8 cellular contexts compared by ENCODE assay signal in the genomic region with DNA sequence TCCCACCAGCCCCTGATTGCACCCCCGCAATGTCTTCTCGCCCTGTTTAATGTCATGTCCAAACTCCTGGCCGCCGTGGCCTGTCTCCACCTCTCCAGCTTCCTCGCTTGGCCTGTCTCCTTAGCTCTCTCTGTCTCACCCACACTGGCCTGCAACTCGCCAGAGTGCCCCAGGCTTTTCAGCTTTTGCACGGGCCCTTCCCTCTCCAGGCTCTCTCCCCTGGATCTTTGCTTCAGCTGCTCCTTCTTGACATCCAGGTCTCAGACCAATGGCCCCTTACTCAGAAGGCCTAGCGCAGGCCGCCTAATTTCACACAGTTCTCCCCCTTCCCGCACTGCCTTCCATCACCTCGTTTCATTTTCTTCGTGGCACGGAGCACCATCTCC. TPM values are rescaled to one million over a fixed set of nuclear protein-coding genes. Genes with fewer than 3 reads are reported as not detected.
DNase-seq lines count a peak whose midpoint lies in the region; ATAC-seq, FAIRE-seq and TF ChIP-seq lines count a peak whose summit lies in the region.

No MANE protein-coding gene starts in this region.

- H3K79me2 ChIP-seq in KMS-11 (ENCODE audit: insufficient read depth, low read depth) (peaks cover 50% of the 10 kb centered on the region), K562 (ENCODE audit: control insufficient read depth, insufficient read depth, low read length) (peaks cover 25% of the 10 kb centered on the region)

- H3K9ac ChIP-seq in KMS-11 (peak overlapping the region; percentile 79), K562 (ENCODE audit: insufficient read depth in 1 of 2, low read depth in 2 of 2, low read length in 2 of 2) (peak overlapping the region; percentile 78 to 96; a peak in 3 of 4 replicates)

- WGBS in K562 (ENCODE audit: insufficient coverage, low coverage, missing lambda C conversion rate): 49% methylated on average over 13 of the region's 13 CpGs

- no peaks in the 10 kb centered on the region for H3K27me3 ChIP-seq in KMS-11 (ENCODE audit: insufficient read depth, low read depth)
- peaks cover 0 to 2% of the 10 kb centered on the region in 2 experiments; a peak in 1 of 5 replicates for H3K27me3 ChIP-seq in K562 (ENCODE audit: control insufficient read depth in 2 of 2, insufficient read depth in 2 of 2, low read length in 2 of 2)

- no peaks in the 10 kb centered on the region for H3K9me3 ChIP-seq in K562 (replicated peaks; ENCODE audit: control insufficient read depth, insufficient read depth, low read depth, low read length)

- FAIRE-seq in K562 (lab: Jason Lieb, UNC): no peak

- peaks cover 52% of the 10 kb centered on the region for H3K4me1 ChIP-seq in KMS-11 (ENCODE audit: low read depth, poor library complexity, severe bottlenecking)
- H3K4me1 ChIP-seq in K562 (replicated peaks in 1 of 2; ENCODE audit: control insufficient read depth in 2 of 2, insufficient read depth in 2 of 2, low read length in 2 of 2): peaks cover 8 to 12% of the 10 kb centered on the region in 2 experiments; a peak in 3 of 5 replicates

- no peak for TF ChIP-seq EP300 in K562 (IDR thresholded peaks at IDR 0.05; ENCODE audit: low read length)

- no peak for TF ChIP-seq POLR2A in K562 (conservative IDR thresholded peaks at IDR 0.05)

- intact Hi-C loops in K562 (cut with micrococcal nuclease): loop anchor here (5.0 kb wide), 2 partner anchors 102 to 187 kb away; a partner anchor contains a TSS

- H3K27ac ChIP-seq in KMS-11 (peak overlapping the region; percentile 37), K562 (ENCODE audit: extremely low read depth, low read depth, low read length) (no peak overlapping the region; the same call in 2 of the 3 replicates)

- in situ Hi-C loops in K562 (cut with MboI): no loop called here

- H3K4me2 ChIP-seq in KMS-11 (peak overlapping the region; percentile 91), K562 (ENCODE audit: insufficient read depth, low read length) (peak overlapping the region; percentile 93)

- H2AFZ ChIP-seq in KMS-11 (ENCODE audit: low read depth) (peak overlapping the region; percentile 98), K562 (ENCODE audit: low read depth, low read length) (peak overlapping the region; percentile 96)

- BruUV-seq in K562 (replicated peaks; lab: Mats Ljungman, UMichigan): TSS peak; percentile 92

- ATAC-seq in K562: peak; percentile 7
- ATAC-seq in stimulated activated naive CD8-positive, alpha-beta T cell treated with anti-CD3 and anti-CD28 coated beads, Interleukin-15, Interleukin-2, amounts not matched to agents 100 U/mL and 50 U/mL, for 24 hours: no peak

- DNase-seq in activated CD4-positive, alpha-beta T cell treated with anti-CD3 and anti-CD28 coated beads for 48 hours: peak; percentile 12
- DNase-seq in activated CD4-positive, alpha-beta T cell treated with anti-CD3 and anti-CD28 coated beads for 4 hours: no peak
- DNase-seq in K562 (ENCODE audit: extremely low read depth in 1 of 4, low spot score in 3 of 4) (peak in 2 of 4 experiments; percentile 32 to 35), iPS-NIHi7 (ENCODE audit: extremely low spot score) (peak; percentile 39), SKM-1 treated with dmso at 0.1 percent for 144 hours (lab: John Stamatoyannopoulos, UW; ENCODE audit: unreplicated experiment) (no peak)
- DNase-seq in stimulated activated naive CD8-positive, alpha-beta T cell treated with anti-CD3 and anti-CD28 coated beads, Interleukin-15, Interleukin-2, amounts not matched to agents 100 U/mL and 50 U/mL, for 24 hours: peak; percentile 17
- no peak for DNase-seq in activated effector memory CD4-positive, alpha-beta T cell treated with anti-CD3 and anti-CD28 coated beads, Interleukin-2, amount 50 U/mL, for 16 hours

- POLR2A ChIA-PET in K562 (lab: Yijun Ruan, JAX): interaction anchor here (0.7 to 1.6 kb wide), 7 partner anchors 12 to 852 kb away, joined by 3 to 5 read pairs (median 3); a partner anchor contains a TSS

- H3K9me1 ChIP-seq in K562 (ENCODE audit: control insufficient read depth, insufficient read depth, low read length): no peaks in the 10 kb centered on the region

- no peak for TF ChIP-seq RAD21 in K562 (CRISPR knock-in tag; conservative IDR thresholded peaks at IDR 0.05 in 1 of 2, IDR thresholded peaks at IDR 0.05 in 1 of 2)

- no peaks in the 10 kb centered on the region for H4K20me1 ChIP-seq in KMS-11 (ENCODE audit: insufficient read depth)
- H4K20me1 ChIP-seq in K562 (replicated peaks; ENCODE audit: control insufficient read depth, insufficient read depth, low read length): no peaks in the 10 kb centered on the region

- peaks cover 3% of the 10 kb centered on the region; the same call in 1 of the 2 replicates for H3K36me3 ChIP-seq in KMS-11 (ENCODE audit: insufficient read depth)
- H3K36me3 ChIP-seq in K562 (ENCODE audit: control insufficient read depth, insufficient read depth, low read length): peaks cover 21% of the 10 kb centered on the region; the same call in 2 of the 3 replicates

- CTCF ChIA-PET in K562 (lab: Yijun Ruan, JAX; ENCODE audit: low intra/inter-chr PET ratio): no interaction called here

- TF ChIP-seq CTCF in KMS-11 (conservative IDR thresholded peaks at IDR 0.05; ENCODE audit: low read depth, low read length) (no peak), K562 (IDR thresholded peaks at IDR 0.05 in 2 of 3, conservative IDR thresholded peaks at IDR 0.05 in 1 of 3; ENCODE audit: insufficient read depth in 2 of 3, low read depth in 1 of 3, low read length in 3 of 3) (no peak)

- peak overlapping the region; percentile 72 for H3K4me3 ChIP-seq in KMS-11 (IDR thresholded peaks at IDR 0.05; ENCODE audit: insufficient read depth, low read depth, low read length)
- H3K4me3 ChIP-seq in K562: peak overlapping the region; percentile 97

TF ChIP-seq in K562, 482 proteins besides CTCF, POLR2A, EP300 and RAD21:
- TF ChIP-seq KAT7 (CRISPR knock-in tag; IDR thresholded peaks at IDR 0.05; ENCODE audit: borderline replicate concordance): 0 out of 2 replicates have a peak, but pooled peaks have one; percentile 86
- TF ChIP-seq ZNF282 (CRISPR knock-in tag; IDR thresholded peaks at IDR 0.05): peak; percentile 9; the same call in 1 of the 2 replicates
- TF ChIP-seq, protein P1, sequence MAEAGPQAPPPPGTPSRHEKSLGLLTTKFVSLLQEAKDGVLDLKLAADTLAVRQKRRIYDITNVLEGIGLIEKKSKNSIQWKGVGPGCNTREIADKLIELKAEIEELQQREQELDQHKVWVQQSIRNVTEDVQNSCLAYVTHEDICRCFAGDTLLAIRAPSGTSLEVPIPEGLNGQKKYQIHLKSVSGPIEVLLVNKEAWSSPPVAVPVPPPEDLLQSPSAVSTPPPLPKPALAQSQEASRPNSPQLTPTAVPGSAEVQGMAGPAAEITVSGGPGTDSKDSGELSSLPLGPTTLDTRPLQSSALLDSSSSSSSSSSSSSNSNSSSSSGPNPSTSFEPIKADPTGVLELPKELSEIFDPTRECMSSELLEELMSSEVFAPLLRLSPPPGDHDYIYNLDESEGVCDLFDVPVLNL (CRISPR knock-in tag; IDR thresholded peaks at IDR 0.05; ENCODE audit: low read depth): no peak
- TF ChIP-seq SIN3A (IDR thresholded peaks at IDR 0.05; ENCODE audit: borderline replicate concordance in 2 of 2, control insufficient read depth in 1 of 2, low read depth in 2 of 2, low read length in 2 of 2): peak in 1 of 2 experiments; percentile 14; a peak in 1 of 4 replicates

RNA-seq across cellular contexts. Expression of a gene that starts 0.5 kb away (rescaled TPM):
- total RNA-seq in K562 (2011; cell fraction: chromatin; rRNA removed; ENCODE audit: low replicate concordance): 132 and 175 TPM in 2 replicates
- total RNA-seq in K562 (2011; cell fraction: nucleolus; rRNA removed): 71.4 and 98.6 TPM in 2 replicates
- total RNA-seq in K562 (2011; cell fraction: nucleoplasm; rRNA removed): 110 and 155 TPM in 2 replicates
- 64.0 and 81.9 TPM in 2 replicates for total RNA-seq in K562 (2014; rRNA removed)
- 77.2 and 80.7 TPM in 2 replicates for total RNA-seq in K562 (2014; rRNA removed; fragmentation: Illumina TruSeq; extraction: Trizol)
- total RNA-seq in K562 (2015; rRNA removed; fragmentation: Illumina TruSeq; extraction: Trizol): 64.4 and 71.8 TPM in 2 replicates
- total RNA-seq in K562 (2021): 61.3 and 62.6 TPM in 2 replicates
- polyA plus RNA-seq in K562 (2011; rRNA removed): 113 and 128 TPM in 2 replicates
- polyA plus RNA-seq in K562 (2011; cell fraction: cytosol; rRNA removed): 56.2 and 89.6 TPM in 2 replicates
- 118 and 147 TPM in 2 replicates for polyA plus RNA-seq in K562 (2011; cell fraction: nucleus; rRNA removed)
- 38.3 and 38.8 TPM in 2 replicates for polyA plus RNA-seq in K562 (2012)
- 81.1 and 89.0 TPM in 2 replicates for polyA plus RNA-seq in K562 (2014; fragmentation: Illumina TruSeq; extraction: Trizol)
- polyA plus RNA-seq in K562 (2014; fragmentation: Nextera tagmentation; extraction: Ambion mirVana): 100 to 1,000 TPM in 1 of 2 experiments, 10 to 100 TPM in 1; 50.7 to 102 TPM
- 71.0 and 79.8 TPM in 2 replicates for polyA plus RNA-seq in K562 (2014; rRNA removed)
- 121 and 131 TPM in 2 replicates for polyA minus RNA-seq in K562 (2011; rRNA and poly(A)+ RNA removed)
- 23.8 and 34.1 TPM in 2 replicates for polyA minus RNA-seq in K562 (2011; cell fraction: cytosol; rRNA and poly(A)+ RNA removed)
- 93.0 and 109 TPM in 2 replicates for polyA minus RNA-seq in K562 (2011; cell fraction: nucleus; rRNA and poly(A)+ RNA removed)

Comparison
In these comparisons a context has a peak if more than half of its experiments do, and no peak if none do; other contexts are left out.
1. DNase-seq: peak in activated CD4-positive, alpha-beta T cell treated with anti-CD3 and anti-CD28 coated beads for 48 hours (single experiment), iPS-NIHi7 (single experiment) and stimulated activated naive CD8-positive, alpha-beta T cell treated with anti-CD3 and anti-CD28 coated beads, Interleukin-15, Interleukin-2, amounts not matched to agents 100 U/mL and 50 U/mL, for 24 hours (single experiment); none in activated CD4-positive, alpha-beta T cell treated with anti-CD3 and anti-CD28 coated beads for 4 hours (0 of 2), activated effector memory CD4-positive, alpha-beta T cell treated with anti-CD3 and anti-CD28 coated beads, Interleukin-2, amount 50 U/mL, for 16 hours (single experiment) and SKM-1 treated with dmso at 0.1 percent for 144 hours (single experiment).